Comparison of ENCODE assay signal across 15 cellular contexts in the genomic region with DNA sequence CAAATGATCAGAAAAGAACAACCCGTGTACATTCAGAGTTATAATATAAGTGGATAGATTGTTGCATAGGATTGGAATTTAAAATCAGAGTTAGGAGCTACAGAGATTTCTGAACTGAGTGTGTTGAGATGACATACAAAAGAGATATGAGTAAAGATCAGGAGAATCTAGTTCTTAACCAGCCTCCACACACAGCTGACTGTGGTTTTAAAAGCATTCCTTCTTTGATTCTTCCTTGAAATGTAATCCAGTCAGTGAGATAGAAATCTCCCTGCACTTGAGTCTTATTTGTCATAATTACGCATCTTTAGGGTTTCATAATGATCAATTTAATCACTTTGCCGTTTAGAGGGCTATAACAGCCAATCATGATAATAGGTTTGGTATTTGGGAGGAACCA.
DNase-seq lines count a peak whose midpoint lies in the region; ATAC-seq, FAIRE-seq and TF ChIP-seq lines count a peak whose summit lies in the region.
"Had no signal": no experiment of that assay in that cellular context is flagged by ENCODE, and none has a peak within 500 bp of the region (broad histone marks: within the 10 kb centered on the region; RNA-seq: fewer than 3 reads in every experiment).

No MANE protein-coding gene starts in this region.

- H3K9ac ChIP-seq in IMR-90 (ENCODE audit: low read depth, low read length) (no peak overlapping the region), astrocyte (ENCODE audit: low read length) (no peak overlapping the region)
- H3K9ac ChIP-seq: BLaER1 treated with 17β-estradiol and CSF1 and Interleukin-3, amounts not matched to agents 10 nM and 100 nM had no signal

- no peaks in the 10 kb centered on the region for H3K9me1 ChIP-seq in IMR-90 (ENCODE audit: insufficient read depth, low read length)

- H3K18ac ChIP-seq in IMR-90 (ENCODE audit: low read depth, low read length) = no peak overlapping the region

- no peak overlapping the region for H4K91ac ChIP-seq in IMR-90 (ENCODE audit: insufficient read depth, low read depth, low read length)

- H4K20me1 ChIP-seq in IMR-90 (ENCODE audit: insufficient read depth, low read length) (no peaks in the 10 kb centered on the region), astrocyte (ENCODE audit: insufficient read depth, low read length) (no peaks in the 10 kb centered on the region), PC-9 (ENCODE audit: insufficient read depth) (no peaks in the 10 kb centered on the region)
- H4K20me1 ChIP-seq: BLaER1 treated with 17β-estradiol and CSF1 and Interleukin-3, amounts not matched to agents 10 nM and 100 nM had no signal

- TF ChIP-seq POLR2A in IMR-90 (IDR thresholded peaks at IDR 0.05; ENCODE audit: low read depth, low read length) = no peak

- no peaks in the 10 kb centered on the region for H3K27me3 Mint-ChIP-seq in astrocyte (ENCODE audit: low read depth, unreplicated experiment)
- H3K27me3 Mint-ChIP-seq: naive B cell had no signal

- H3K56ac ChIP-seq in IMR-90 (ENCODE audit: extremely low read depth, insufficient read depth, low read length) = no peak overlapping the region

- H3K36me3 Mint-ChIP-seq in astrocyte (ENCODE audit: low read depth, unreplicated experiment) = no peaks in the 10 kb centered on the region
- H3K36me3 Mint-ChIP-seq: naive B cell had no signal

- H3K27me3 ChIP-seq in IMR-90 (ENCODE audit: control insufficient read depth, insufficient read depth, low read length) = no peaks in the 10 kb centered on the region
- H3K27me3 ChIP-seq in astrocyte (ENCODE audit: insufficient read depth, low read length) = no peaks in the 10 kb centered on the region
- no peaks in the 10 kb centered on the region for H3K27me3 ChIP-seq in PC-9 (ENCODE audit: insufficient read depth, low read depth)
- no peaks in the 10 kb centered on the region for H3K27me3 ChIP-seq in dorsolateral prefrontal cortex
- H3K27me3 ChIP-seq: BLaER1 treated with 17β-estradiol and CSF1 and Interleukin-3, amounts not matched to agents 10 nM and 100 nM had no signal

- no peak overlapping the region for H2AK9ac ChIP-seq in IMR-90 (replicated peaks; ENCODE audit: low read depth, low read length, poor library complexity)

- H3K9me2 ChIP-seq in PC-9 (ENCODE audit: insufficient read depth) = no peaks in the 10 kb centered on the region

- H3K4me3 Mint-ChIP-seq in astrocyte (ENCODE audit: unreplicated experiment) = no peak overlapping the region
- H3K4me3 Mint-ChIP-seq: naive B cell had no signal

- no peak overlapping the region for H3K14ac ChIP-seq in IMR-90 (replicated peaks; ENCODE audit: low read depth, low read length)

- no peaks in the 10 kb centered on the region for H3K79me2 ChIP-seq in astrocyte (ENCODE audit: insufficient read depth, low read length)
- H3K79me2 ChIP-seq in PC-9 (ENCODE audit: low read depth) = no peaks in the 10 kb centered on the region

- no peak overlapping the region for H2AK5ac ChIP-seq in IMR-90 (ENCODE audit: low read depth, low read length)

- H3K4me1 Mint-ChIP-seq in astrocyte (ENCODE audit: low read depth, unreplicated experiment) = peaks cover 34% of the 10 kb centered on the region
- H3K4me1 Mint-ChIP-seq: naive B cell had no signal

- no peak overlapping the region for H4K8ac ChIP-seq in IMR-90 (ENCODE audit: low read depth in 2 of 2, low read length in 2 of 2)

- FAIRE-seq in astrocyte (lab: Jason Lieb, UNC) = peak; percentile 80
- FAIRE-seq: GM12878 had no signal

- CTCF ChIA-PET in IMR-90 (lab: Yijun Ruan, JAX) (no interaction called here), PC-9 (lab: Charles Lee) (no interaction called here)

- H3K4me2 ChIP-seq in IMR-90 (ENCODE audit: low read depth, low read length) = no peak overlapping the region
- peak overlapping the region; percentile 3 for H3K4me2 ChIP-seq in astrocyte (ENCODE audit: low read length)
- no peak overlapping the region for H3K4me2 ChIP-seq in PC-9
- H3K4me2 ChIP-seq: BLaER1 treated with 17β-estradiol and CSF1 and Interleukin-3, amounts not matched to agents 10 nM and 100 nM had no signal

- TF ChIP-seq CTCF in AG10803 (conservative IDR thresholded peaks at IDR 0.05; ENCODE audit: low read length) (no peak), IMR-90 (conservative IDR thresholded peaks at IDR 0.05; ENCODE audit: low read depth, low read length) (no peak), astrocyte (IDR thresholded peaks at IDR 0.05; ENCODE audit: insufficient read depth, low read depth, low read length) (no peak), PC-9 (conservative IDR thresholded peaks at IDR 0.05) (no peak), dorsolateral prefrontal cortex (IDR thresholded peaks at IDR 0.05 in 54 of 56, conservative IDR thresholded peaks at IDR 0.05 in 2 of 56; ENCODE audit: low read depth in 1 of 56, partially characterized antibody in 56 of 56) (no peak)

- no peak overlapping the region for H3K4ac ChIP-seq in IMR-90 (ENCODE audit: low read depth, low read length)

- peak; percentile 70 for DNase-seq in AG10803 (ENCODE audit: low read depth)
- DNase-seq in IMR-90 = peak; percentile 90
- DNase-seq in astrocyte (ENCODE audit: low read depth) = peak; percentile 95
- peak; percentile 61 for DNase-seq in kidney tubule cell (ENCODE audit: low spot score)
- DNase-seq in PC-9 = no peak
- DNase-seq in dorsolateral prefrontal cortex = no peak
- DNase-seq: activated gamma-delta T cell, DMS53, naive B cell had no signal

- no peaks in the 10 kb centered on the region for H3K9me3 ChIP-seq in IMR-90 (ENCODE audit: control insufficient read depth, insufficient read depth, low read length)
- no peaks in the 10 kb centered on the region for H3K9me3 ChIP-seq in astrocyte (ENCODE audit: insufficient read depth, low read depth, low read length)
- H3K9me3 ChIP-seq in PC-9 (ENCODE audit: insufficient read depth, low read depth) = no peaks in the 10 kb centered on the region; the same call in 1 of the 2 replicates
- H3K9me3 ChIP-seq: BLaER1 treated with 17β-estradiol and CSF1 and Interleukin-3, amounts not matched to agents 10 nM and 100 nM; thoracic aorta had no signal

- H2AFZ ChIP-seq in IMR-90 (replicated peaks; ENCODE audit: low read length, poor library complexity) (no peak overlapping the region), astrocyte (ENCODE audit: low read depth, low read length) (no peak overlapping the region), PC-9 (no peak overlapping the region)

- H3K4me1 ChIP-seq in IMR-90 (ENCODE audit: control insufficient read depth, insufficient read depth, low read length) (0 out of 2 replicates have a peak, but pooled peaks cover 2% of the 10 kb centered on the region), astrocyte (ENCODE audit: insufficient read depth, low read length) (peaks cover 6% of the 10 kb centered on the region), PC-9 (replicated peaks; ENCODE audit: insufficient read depth) (no peaks in the 10 kb centered on the region)

- dilution Hi-C loops in IMR-90 (cut with HindIII; ENCODE audit: low sequenced_read_pairs, unreplicated experiment) = no loop called here

- H2BK5ac ChIP-seq in IMR-90 (ENCODE audit: low read depth, low read length, poor library complexity, severe bottlenecking) = no peak overlapping the region

- no peak overlapping the region for H2BK15ac ChIP-seq in IMR-90 (ENCODE audit: low read depth, low read length)

- BruUV-seq in IMR-90 (replicated peaks; lab: Mats Ljungman, UMichigan) (no TSS peak), PC-9 (replicated peaks; lab: Mats Ljungman, UMichigan) (no TSS peak)

- H3K79me1 ChIP-seq in IMR-90 (ENCODE audit: low read depth in 1 of 2, low read length in 2 of 2) = no peaks in the 10 kb centered on the region

- no peak overlapping the region for H2BK20ac ChIP-seq in IMR-90 (ENCODE audit: low read depth, low read length)

- H3F3A ChIP-seq in PC-9 (ENCODE audit: insufficient read depth, low read depth) = no peaks in the 10 kb centered on the region

- peak overlapping the region; percentile 73 for H3K27ac Mint-ChIP-seq in astrocyte (ENCODE audit: unreplicated experiment)
- H3K27ac Mint-ChIP-seq: naive B cell had no signal

- ATAC-seq in IMR-90 (ENCODE audit: low read depth) = peak; percentile 92
- ATAC-seq in GM21723 (IDR thresholded peaks at IDR 0.05; ENCODE audit: unreplicated experiment) = no peak
- no peak for ATAC-seq in HG03097 (IDR thresholded peaks at IDR 0.05; ENCODE audit: low FRiP score, unreplicated experiment)
- ATAC-seq: GM12878 had no signal

- H3K36me3 ChIP-seq in IMR-90 (ENCODE audit: control insufficient read depth, insufficient read depth, low read length) = no peaks in the 10 kb centered on the region
- H3K36me3 ChIP-seq in astrocyte (ENCODE audit: insufficient read depth, low read length) = no peaks in the 10 kb centered on the region
- H3K36me3 ChIP-seq in PC-9 (ENCODE audit: low read depth) = no peaks in the 10 kb centered on the region
- H3K36me3 ChIP-seq: BLaER1 treated with 17β-estradiol and CSF1 and Interleukin-3, amounts not matched to agents 10 nM and 100 nM; thoracic aorta had no signal

- intact Hi-C loops in IMR-90 (cut with micrococcal nuclease) = no loop called here
- intact Hi-C loops in PC-9 (cut with micrococcal nuclease; ENCODE audit: unreplicated experiment) = loop anchor here (5.0 kb wide), 2 partner anchors 67 to 152 kb away; no protein-coding TSS in a partner anchor
- intact Hi-C loops in dorsolateral prefrontal cortex (cut with DNase I) = no loop called here

- H3K23ac ChIP-seq in IMR-90 (ENCODE audit: low read depth, low read length) = no peak overlapping the region

- H3K9me3 Mint-ChIP-seq in astrocyte (ENCODE audit: unreplicated experiment) = no peaks in the 10 kb centered on the region
- H3K9me3 Mint-ChIP-seq: naive B cell had no signal

- TF ChIP-seq RAD21 in IMR-90 (IDR thresholded peaks at IDR 0.05; ENCODE audit: low read length) = no peak

- H3K4me3 ChIP-seq in AG10803 (ENCODE audit: low read length) (no peak overlapping the region), IMR-90 (ENCODE audit: insufficient read depth, low read depth, low read length) (no peak overlapping the region), astrocyte (ENCODE audit: insufficient read depth, low read depth, low read length) (no peak overlapping the region), PC-9 (no peak overlapping the region), dorsolateral prefrontal cortex (no peak overlapping the region)
- H3K4me3 ChIP-seq: BLaER1 treated with 17β-estradiol and CSF1 and Interleukin-3, amounts not matched to agents 10 nM and 100 nM; GM12878; thoracic aorta had no signal

- no CpG with 5 or more reads among the region's 3 CpGs for WGBS in IMR-90 (ENCODE audit: extremely low coverage in 2 of 2, insufficient read length in 1 of 2), 2 experiments

- POLR2A ChIA-PET in IMR-90 (lab: Charles Lee; ENCODE audit: unreplicated experiment) (no interaction called here), PC-9 (lab: Charles Lee; ENCODE audit: unreplicated experiment) (no interaction called here)

- no peak overlapping the region for H2BK120ac ChIP-seq in IMR-90 (ENCODE audit: low read depth, low read length)

- no peak overlapping the region for H4K5ac ChIP-seq in IMR-90 (ENCODE audit: low read depth, low read length)

- H3K27ac ChIP-seq in IMR-90 (ENCODE audit: insufficient read depth, low read length) (no peak overlapping the region), astrocyte (ENCODE audit: low read depth, low read length) (no peak overlapping the region), PC-9 (no peak overlapping the region), dorsolateral prefrontal cortex (no peak overlapping the region)
- H3K27ac ChIP-seq: BLaER1 treated with 17β-estradiol and CSF1 and Interleukin-3, amounts not matched to agents 10 nM and 100 nM; thoracic aorta; VCaP had no signal

- in situ Hi-C loops in IMR-90 (cut with MboI; ENCODE audit: low sequenced_read_pairs) = no loop called here

Comparison
In these comparisons a context has a peak if more than half of its experiments do, and no peak if none do; other contexts are left out.
1. DNase-seq: peak in AG10803 (single experiment), IMR-90 (single experiment), astrocyte (single experiment) and kidney tubule cell (single experiment); none in PC-9 (0 of 2) and dorsolateral prefrontal cortex (0 of 10).